ENCODE assay signal across 19 cellular contexts in the genomic region with DNA sequence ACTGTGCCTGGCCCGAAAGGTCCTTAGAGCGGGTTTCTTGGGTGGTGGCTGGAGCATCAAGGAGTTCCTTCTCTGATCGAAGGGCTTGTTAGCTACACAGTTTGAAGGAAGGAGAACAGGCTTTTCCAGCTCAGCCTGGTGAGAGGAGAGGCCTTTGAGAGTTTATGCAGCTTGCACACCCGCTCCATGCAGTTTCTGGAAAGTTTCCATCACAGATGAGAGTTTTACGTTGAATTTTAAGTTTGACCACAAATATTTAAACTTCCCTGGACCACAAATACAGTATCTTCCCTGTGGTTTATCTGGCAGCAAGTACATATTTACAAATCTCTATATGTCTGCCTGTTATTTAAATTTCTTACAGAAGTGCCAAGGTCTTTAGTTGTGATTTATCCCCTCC. TPM values are rescaled to one million over a fixed set of nuclear protein-coding genes. Genes with fewer than 3 reads are reported as not detected.
A peak's percentile ranks its signal among the peaks of the same experiment; 100 is the strongest.
DNase-seq lines count a peak whose midpoint lies in the region; TF ChIP-seq lines count a peak whose summit lies in the region.
"Had no signal": no experiment of that assay in that cellular context is flagged by ENCODE, and none has a peak within 500 bp of the region (broad histone marks: within the 10 kb centered on the region; RNA-seq: fewer than 3 reads in every experiment).

No MANE protein-coding gene starts in this region.

- H3K9me3 ChIP-seq in PC-9 (ENCODE audit: insufficient read depth, low read depth) (no peaks in the 10 kb centered on the region), endodermal cell (ENCODE audit: control insufficient read depth, low read length) (no peaks in the 10 kb centered on the region)
- H3K9me3 ChIP-seq: vagina had no signal

- no peaks in the 10 kb centered on the region for H3K4me1 Mint-ChIP-seq in Calu3 (ENCODE audit: low read depth, unreplicated experiment)
- H3K4me1 Mint-ChIP-seq in nephron = peaks cover 29% of the 10 kb centered on the region
- peaks cover 9% of the 10 kb centered on the region for H3K4me1 Mint-ChIP-seq in endodermal cell

- no peaks in the 10 kb centered on the region for H3K9me2 ChIP-seq in PC-9 (ENCODE audit: insufficient read depth)

- BruUV-seq in Calu3 (replicated peaks; lab: Mats Ljungman, UMichigan) (no TSS peak), PC-9 (replicated peaks; lab: Mats Ljungman, UMichigan) (no TSS peak)

- H3K4me1 ChIP-seq in PC-9 (replicated peaks; ENCODE audit: insufficient read depth) (peaks cover 20% of the 10 kb centered on the region), endodermal cell (ENCODE audit: control insufficient read depth, insufficient read depth, low read length) (no peaks in the 10 kb centered on the region)
- H3K4me1 ChIP-seq: parathyroid adenoma had no signal

- H3K36me3 Mint-ChIP-seq in Calu3 (ENCODE audit: insufficient read depth, unreplicated experiment) (no peaks in the 10 kb centered on the region), nephron (ENCODE audit: low read depth) (peaks cover 6% of the 10 kb centered on the region), endodermal cell (ENCODE audit: low read depth) (peaks cover 2% of the 10 kb centered on the region)

- no peak overlapping the region for H2AFZ ChIP-seq in PC-9
- H2AFZ ChIP-seq: parathyroid adenoma had no signal

- H3K36me3 ChIP-seq in PC-9 (ENCODE audit: low read depth) (no peaks in the 10 kb centered on the region), endodermal cell (ENCODE audit: control insufficient read depth, insufficient read depth, low read length) (peaks cover 25% of the 10 kb centered on the region)
- H3K36me3 ChIP-seq: vagina had no signal

- H3K4me3 Mint-ChIP-seq in Calu3 (ENCODE audit: low read depth, unreplicated experiment) (no peak overlapping the region), nephron (no peak overlapping the region), endodermal cell (no peak overlapping the region)
- H3K4me3 Mint-ChIP-seq: activated naive CD4-positive, alpha-beta T cell treated with anti-CD3 and anti-CD28 coated beads for 36 hours; central memory CD8-positive, alpha-beta T cell had no signal

- CTCF ChIA-PET in Calu3 (lab: Charles Lee) = no interaction called here
- CTCF ChIA-PET in PC-9 (lab: Charles Lee) = interaction anchor here (0.6 to 0.9 kb wide), 2 partner anchors 34 to 133 kb away, joined by 3 read pairs; no protein-coding TSS in a partner anchor

- H3K27ac Mint-ChIP-seq in Calu3 (ENCODE audit: unreplicated experiment) (no peak overlapping the region), nephron (peak overlapping the region; percentile 61 to 85 (median 78)), endodermal cell (no peak overlapping the region)
- H3K27ac Mint-ChIP-seq: activated naive CD4-positive, alpha-beta T cell treated with anti-CD3 and anti-CD28 coated beads for 36 hours had no signal

- DNase-seq in Calu3 (peak; percentile 1), PC-9 (peak; percentile 72 to 92), fibroblast of gingiva (ENCODE audit: low read depth) (peak; percentile 12), NCI-H526 (lab: John Stamatoyannopoulos, UW) (no peak), DMS114 treated with DMSO at 0.1 percent for 48 hours (lab: John Stamatoyannopoulos, UW; ENCODE audit: unreplicated experiment) (no peak), endodermal cell (no peak), NCI-H146 (lab: John Stamatoyannopoulos, UW) (no peak)
- DNase-seq: activated CD8-positive, alpha-beta memory T cell treated with anti-CD3 and anti-CD28 coated beads, Interleukin-2, amount 50 U/mL, for 48 hours; activated naive CD4-positive, alpha-beta T cell treated with anti-CD3 and anti-CD28 coated beads for 36 hours; head of caudate nucleus; KBM-7; kidney glomerular epithelial cell; NCI-H1105 treated with DMSO at 0.1 percent for 48 hours; SHP77 treated with DMSO at 0.1 percent for 48 hours; stimulated activated naive CD8-positive, alpha-beta T cell treated with anti-CD3 and anti-CD28 coated beads, Interleukin-15, Interleukin-2, amounts not matched to agents 100 U/mL and 50 U/mL, for 24 hours had no signal

- no peaks in the 10 kb centered on the region for H3K27me3 ChIP-seq in PC-9 (ENCODE audit: insufficient read depth, low read depth)
- no peaks in the 10 kb centered on the region for H3K27me3 ChIP-seq in endodermal cell (ENCODE audit: control insufficient read depth, insufficient read depth, low read length, poor library complexity, severe bottlenecking)
- H3K27me3 ChIP-seq: vagina had no signal

- no peak overlapping the region for H3K9ac ChIP-seq in endodermal cell (ENCODE audit: extremely low read depth, low read length, poor library complexity, severe bottlenecking)
- H3K9ac ChIP-seq: parathyroid adenoma had no signal

- no peaks in the 10 kb centered on the region for H3K27me3 Mint-ChIP-seq in Calu3 (ENCODE audit: unreplicated experiment)
- H3K27me3 Mint-ChIP-seq in nephron (ENCODE audit: low read depth) = no peaks in the 10 kb centered on the region
- H3K27me3 Mint-ChIP-seq in endodermal cell (ENCODE audit: insufficient read depth) = no peaks in the 10 kb centered on the region
- H3K27me3 Mint-ChIP-seq: central memory CD8-positive, alpha-beta T cell had no signal

- no peaks in the 10 kb centered on the region for H4K20me1 ChIP-seq in PC-9 (ENCODE audit: insufficient read depth)

- TF ChIP-seq CTCF in Calu3 (IDR thresholded peaks at IDR 0.05; ENCODE audit: unreplicated experiment) = no peak
- TF ChIP-seq CTCF in PC-9 (conservative IDR thresholded peaks at IDR 0.05) = no peak
- TF ChIP-seq CTCF in nephron (IDR thresholded peaks at IDR 0.05; ENCODE audit: unreplicated experiment in 3 of 3) = no peak
- no peak for TF ChIP-seq CTCF in endodermal cell (conservative IDR thresholded peaks at IDR 0.05)

- intact Hi-C loops in Calu3 (cut with micrococcal nuclease; ENCODE audit: unreplicated experiment) (no loop called here), PC-9 (cut with micrococcal nuclease; ENCODE audit: unreplicated experiment) (no loop called here)

- 98 to 100% methylated on average over 5 of the region's 5 CpGs for WGBS in endodermal cell (ENCODE audit: insufficient coverage in 1 of 2, insufficient read length in 1 of 2), 2 experiments

- H3K4me3 ChIP-seq in PC-9 (no peak overlapping the region), endodermal cell (ENCODE audit: low read length) (no peak overlapping the region)
- H3K4me3 ChIP-seq: vagina had no signal

- peaks cover 20% of the 10 kb centered on the region for H3F3A ChIP-seq in PC-9 (ENCODE audit: insufficient read depth, low read depth)

- POLR2A ChIA-PET in PC-9 (lab: Charles Lee; ENCODE audit: unreplicated experiment) = interaction anchor here (0.6 to 0.7 kb wide), 2 partner anchors 10 to 359 kb away, joined by 3 to 6 read pairs; no protein-coding TSS in a partner anchor

- peak overlapping the region; percentile 18; the same call in 1 of the 2 replicates for H3K27ac ChIP-seq in PC-9
- no peak overlapping the region for H3K27ac ChIP-seq in endodermal cell (ENCODE audit: low read depth, low read length)
- H3K27ac ChIP-seq: parathyroid adenoma, vagina had no signal

- no peaks in the 10 kb centered on the region for H3K79me2 ChIP-seq in PC-9 (ENCODE audit: low read depth)

- H3K9me3 Mint-ChIP-seq in Calu3 (ENCODE audit: low read depth, unreplicated experiment) (no peaks in the 10 kb centered on the region), nephron (no peaks in the 10 kb centered on the region), endodermal cell (no peaks in the 10 kb centered on the region)
- H3K9me3 Mint-ChIP-seq: activated naive CD4-positive, alpha-beta T cell treated with anti-CD3 and anti-CD28 coated beads for 36 hours; central memory CD8-positive, alpha-beta T cell had no signal

- H3K4me2 ChIP-seq in PC-9 = peak overlapping the region; percentile 45; the same call in 1 of the 2 replicates

RNA-seq across cellular contexts. Expression of gene HIC1, which starts 56.8 kb away (rescaled TPM):
- 0.61 and 1.2 TPM in 2 replicates for total RNA-seq in Calu3 (2022)
- 0.63 and 1.6 TPM in 2 replicates for total RNA-seq in PC-9 (2021)
- under 1 TPM; 0.13 to 0.57 TPM for total RNA-seq in endodermal cell
- 0.64 TPM for polyA plus RNA-seq in endodermal cell (2013, experiment 1 of 2)
- polyA plus RNA-seq in endodermal cell (2013, experiment 2 of 2) = 0.21 TPM

Comparison
In these comparisons a context has a peak if more than half of its experiments do, and no peak if none do; other contexts are left out.
1. DNase-seq: peak in Calu3 (single experiment), PC-9 (2 of 2) and fibroblast of gingiva (single experiment); none in NCI-H526 (0 of 2), DMS114 treated with DMSO at 0.1 percent for 48 hours (single experiment), endodermal cell (single experiment) and NCI-H146 (single experiment).
2. H3K27ac Mint-ChIP-seq: peak in nephron (3 of 3); none in Calu3 (single experiment) and endodermal cell (single experiment).